ENCODE assay signal across 8 cellular contexts in genomic region chr11:111603633-111604130, GRCh38. TPM values are rescaled to one million over a fixed set of nuclear protein-coding genes. Genes with fewer than 3 reads are reported as not detected.
DNase-seq lines count a peak whose midpoint lies in the region; ATAC-seq, FAIRE-seq and TF ChIP-seq lines count a peak whose summit lies in the region.

No MANE protein-coding gene starts in this region.

- no peak for DNase-seq in activated T-cell treated with anti-CD3 and anti-CD28 coated beads, Interleukin-2, amount 50 U/mL, for 4 hours
- no peak for DNase-seq in activated T-cell treated with anti-CD3 and anti-CD28 coated beads, Interleukin-2, amount 50 U/mL, for 48 hours
- DNase-seq in astrocyte (ENCODE audit: low read depth): no peak
- no peak for DNase-seq in right lobe of liver
- no peak for DNase-seq in tibial nerve (ENCODE audit: low spot score in 2 of 2)
- no peak for DNase-seq in activated CD4-positive, alpha-beta T cell treated with anti-CD3 and anti-CD28 coated beads, Interleukin-2, amount 50 U/mL, for 48 hours
- DNase-seq in kidney tubule cell (ENCODE audit: low spot score): no peak

- H3K4me1 ChIP-seq in astrocyte (ENCODE audit: insufficient read depth, low read length) (peaks cover 14% of the 10 kb centered on the region), right lobe of liver (peaks cover 0 to 40% (median 10%) of the 10 kb centered on the region in 4 donors), tibial nerve (peaks cover 0 to 57% (median 13%) of the 10 kb centered on the region in 4 donors)

- peak overlapping the region; percentile 96 for H3K27ac ChIP-seq in astrocyte (ENCODE audit: low read depth, low read length)
- H3K27ac ChIP-seq in right lobe of liver: peak overlapping the region; percentile 99 to 100 (median 100)
- peak overlapping the region; percentile 97 to 99 (median 98) for H3K27ac ChIP-seq in tibial nerve

- ATAC-seq in activated T-cell treated with anti-CD3 and anti-CD28 coated beads, Interleukin-2, amount 50 U/mL, for 4 hours: no peak
- no peak for ATAC-seq in right lobe of liver
- no peak for ATAC-seq in HG02571 (IDR thresholded peaks at IDR 0.05; ENCODE audit: unreplicated experiment)

- no peaks in the 10 kb centered on the region for H3K36me3 ChIP-seq in astrocyte (ENCODE audit: insufficient read depth, low read length)
- no peaks in the 10 kb centered on the region for H3K36me3 ChIP-seq in right lobe of liver
- H3K36me3 ChIP-seq in tibial nerve: no peaks in the 10 kb centered on the region

- 3% methylated on average over 7 of the region's 7 CpGs for WGBS in right lobe of liver (ENCODE audit: insufficient coverage, low coverage, low lambda C conversion rate, missing lambda C conversion rate)
- WGBS in tibial nerve, 2 donors: 11 to 13% methylated on average over 7 of the region's 7 CpGs

- H3K4me1 Mint-ChIP-seq in activated T-cell treated with anti-CD3 and anti-CD28 coated beads, Interleukin-2, amount 50 U/mL, for 4 hours (ENCODE audit: low read depth): peaks cover 26% of the 10 kb centered on the region
- peaks cover under 1% of the 10 kb centered on the region for H3K4me1 Mint-ChIP-seq in astrocyte (ENCODE audit: low read depth, unreplicated experiment)

- no peaks in the 10 kb centered on the region for H3K36me3 Mint-ChIP-seq in activated T-cell treated with anti-CD3 and anti-CD28 coated beads, Interleukin-2, amount 50 U/mL, for 4 hours (ENCODE audit: insufficient read depth)
- H3K36me3 Mint-ChIP-seq in astrocyte (ENCODE audit: low read depth, unreplicated experiment): no peaks in the 10 kb centered on the region

- H3K27ac Mint-ChIP-seq in astrocyte (ENCODE audit: unreplicated experiment): peak overlapping the region; percentile 85

- no peaks in the 10 kb centered on the region for H3K9me3 ChIP-seq in astrocyte (ENCODE audit: insufficient read depth, low read depth, low read length)
- no peaks in the 10 kb centered on the region for H3K9me3 ChIP-seq in right lobe of liver
- no peaks in the 10 kb centered on the region for H3K9me3 ChIP-seq in tibial nerve

- peaks cover 63% of the 10 kb centered on the region for H3K79me2 ChIP-seq in astrocyte (ENCODE audit: insufficient read depth, low read length)

- no peaks in the 10 kb centered on the region for H3K27me3 ChIP-seq in astrocyte (ENCODE audit: insufficient read depth, low read length)
- no peaks in the 10 kb centered on the region for H3K27me3 ChIP-seq in right lobe of liver
- no peaks in the 10 kb centered on the region for H3K27me3 ChIP-seq in tibial nerve

- no peak overlapping the region for H2AFZ ChIP-seq in astrocyte (ENCODE audit: low read depth, low read length)

- intact Hi-C loops in right lobe of liver (cut with DNase I): loop anchor here in 1 of 2 donors (10.0 kb wide), 1 partner anchor 171 kb away; no protein-coding TSS in a partner anchor

- H3K27me3 Mint-ChIP-seq in activated T-cell treated with anti-CD3 and anti-CD28 coated beads, Interleukin-2, amount 50 U/mL, for 4 hours (ENCODE audit: low read depth): no peaks in the 10 kb centered on the region
- H3K27me3 Mint-ChIP-seq in astrocyte (ENCODE audit: low read depth, unreplicated experiment): no peaks in the 10 kb centered on the region

- FAIRE-seq in astrocyte (lab: Jason Lieb, UNC): peak; percentile 41

- peak overlapping the region; percentile 68 for H3K4me3 ChIP-seq in astrocyte (ENCODE audit: insufficient read depth, low read depth, low read length)
- H3K4me3 ChIP-seq in right lobe of liver: peak overlapping the region; percentile 77 to 87 (median 81)
- peak overlapping the region; percentile 69 to 96 (median 81) for H3K4me3 ChIP-seq in tibial nerve

- TF ChIP-seq EP300 in tibial nerve (IDR thresholded peaks at IDR 0.05): no peak

- peaks cover 21% of the 10 kb centered on the region for H4K20me1 ChIP-seq in astrocyte (ENCODE audit: insufficient read depth, low read length)

- H3K9ac ChIP-seq in astrocyte (ENCODE audit: low read length): peak overlapping the region; percentile 98

- no peak for TF ChIP-seq POLR2A in right lobe of liver (IDR thresholded peaks at IDR 0.05)
- TF ChIP-seq POLR2A in tibial nerve (IDR thresholded peaks at IDR 0.05): no peak

- H3K4me3 Mint-ChIP-seq in activated T-cell treated with anti-CD3 and anti-CD28 coated beads, Interleukin-2, amount 50 U/mL, for 4 hours: peak overlapping the region; percentile 92
- peak overlapping the region; percentile 94 for H3K4me3 Mint-ChIP-seq in astrocyte (ENCODE audit: unreplicated experiment)

- H3K4me2 ChIP-seq in astrocyte (ENCODE audit: low read length): peak overlapping the region; percentile 97

- no peaks in the 10 kb centered on the region for H3K9me3 Mint-ChIP-seq in activated T-cell treated with anti-CD3 and anti-CD28 coated beads, Interleukin-2, amount 50 U/mL, for 4 hours
- no peaks in the 10 kb centered on the region for H3K9me3 Mint-ChIP-seq in astrocyte (ENCODE audit: unreplicated experiment)

- TF ChIP-seq CTCF in astrocyte (IDR thresholded peaks at IDR 0.05; ENCODE audit: insufficient read depth, low read depth, low read length) (no peak), right lobe of liver (IDR thresholded peaks at IDR 0.05) (no peak), tibial nerve (IDR thresholded peaks at IDR 0.05) (no peak)

RNA-seq across cellular contexts. Expression of gene SIK2, which starts 1.4 kb away (rescaled TPM):
- total RNA-seq in activated T-cell treated with anti-CD3 and anti-CD28 coated beads, Interleukin-2, amount 50 U/mL, for 4 hours: 1 to 10 TPM; 5.9 to 8.3 (median 6.7) TPM
- 14.3 and 15.0 TPM in 2 replicates for total RNA-seq in astrocyte
- 10 to 100 TPM; 15.4 to 39.5 (median 26.4) TPM for total RNA-seq in right lobe of liver
- 10 to 100 TPM; 19.7 to 27.6 (median 24.1) TPM for total RNA-seq in tibial nerve
